8 cellular contexts compared by ENCODE assay signal in genomic region chrX:6803607-6804006, GRCh38.
"Had no signal": no experiment of that assay in that cellular context is flagged by ENCODE, and none has a peak within 500 bp of the region (broad histone marks: within the 10 kb centered on the region; RNA-seq: fewer than 3 reads in every experiment).

No MANE protein-coding gene starts in this region.

- DNase-seq: IMR-90, KBM-7, KG1 had no signal

- H3K9ac ChIP-seq: KMS-11 had no signal

- H3K9me3 Mint-ChIP-seq: IgD-negative memory B cell had no signal

- FAIRE-seq: HTR-8/SVneo, K562 had no signal

- H3K36me3 Mint-ChIP-seq: IgD-negative memory B cell had no signal

- H3K27ac Mint-ChIP-seq: IgD-negative memory B cell had no signal

- ATAC-seq: K562 had no signal

- H3K27ac ChIP-seq: HL-60, KMS-11 had no signal

- H3K4me1 Mint-ChIP-seq: IgD-negative memory B cell had no signal

- H3K4me2 ChIP-seq: KMS-11 had no signal

- H3K4me3 ChIP-seq: K562 had no signal

- H3K27me3 Mint-ChIP-seq: IgD-negative memory B cell had no signal
